1 cellular context compared by ENCODE assay signal in genomic region chr17:13786000-13786598, GRCh38.
A peak's percentile ranks its signal among the peaks of the same experiment; 100 is the strongest.
TF ChIP-seq lines count a peak whose summit lies in the region.

No MANE protein-coding gene starts in this region.

TF ChIP-seq in HEK293, 187 proteins besides CTCF, POLR2A, EP300 and RAD21 (continued from another document):
- TF ChIP-seq ZNF2 (tag by site-specific recombination; IDR thresholded peaks at IDR 0.05) (no peak), ZBTB17 (tag by site-specific recombination; IDR thresholded peaks at IDR 0.05) (no peak), ZBTB21 (tag by site-specific recombination; IDR thresholded peaks at IDR 0.05) (peak; percentile 48; the same call in 1 of the 2 replicates), PRDM6 (tag by site-specific recombination; IDR thresholded peaks at IDR 0.05) (peak; percentile 86), ZNF37A (tag by site-specific recombination; IDR thresholded peaks at IDR 0.05) (no peak), GLI2 (tag by site-specific recombination; IDR thresholded peaks at IDR 0.05; ENCODE audit: borderline replicate concordance, low read depth) (no peak), ZNF664 (tag by site-specific recombination; IDR thresholded peaks at IDR 0.05) (no peak), ZBTB7A (tag by site-specific recombination; IDR thresholded peaks at IDR 0.05; ENCODE audit: low read depth) (no peak), ZNF112 (tag by site-specific recombination; IDR thresholded peaks at IDR 0.05) (no peak), ZNF169 (tag by site-specific recombination; IDR thresholded peaks at IDR 0.05) (no peak), ZNF19 (tag by site-specific recombination; IDR thresholded peaks at IDR 0.05; ENCODE audit: low read depth) (no peak), ZNF544 (tag by site-specific recombination; IDR thresholded peaks at IDR 0.05) (no peak), GLIS2 (tag by site-specific recombination; IDR thresholded peaks at IDR 0.05) (peak; percentile 36), GLIS1 (tag by site-specific recombination; IDR thresholded peaks at IDR 0.05) (peak; percentile 94), ZNF280C (tag by site-specific recombination; IDR thresholded peaks at IDR 0.05) (no peak), ZNF529 (tag by site-specific recombination; IDR thresholded peaks at IDR 0.05; ENCODE audit: insufficient replicate concordance) (no peak), RBAK (tag by site-specific recombination; IDR thresholded peaks at IDR 0.05) (no peak), ZNF423 (tag by site-specific recombination; IDR thresholded peaks at IDR 0.05) (peak; percentile 90), ZNF654 (tag by site-specific recombination; IDR thresholded peaks at IDR 0.05; ENCODE audit: low read depth) (no peak), HIC1 (tag by site-specific recombination; IDR thresholded peaks at IDR 0.05) (no peak), ZNF132 (tag by site-specific recombination; IDR thresholded peaks at IDR 0.05; ENCODE audit: borderline replicate concordance) (no peak), PBX3 (CRISPR knock-in tag; IDR thresholded peaks at IDR 0.05) (no peak), KLF1 (tag by site-specific recombination; IDR thresholded peaks at IDR 0.05) (no peak), ZIC2 (tag by site-specific recombination; IDR thresholded peaks at IDR 0.05) (peak; percentile 100), ZNF645 (tag by site-specific recombination; IDR thresholded peaks at IDR 0.05) (no peak), ZNF549 (tag by site-specific recombination; IDR thresholded peaks at IDR 0.05) (no peak), ZNF157 (tag by site-specific recombination; IDR thresholded peaks at IDR 0.05) (no peak), ZBTB6 (tag by site-specific recombination; IDR thresholded peaks at IDR 0.05) (no peak), ZNF335 (tag by site-specific recombination; conservative IDR thresholded peaks at IDR 0.05) (peak; percentile 21; the same call in 1 of the 2 replicates), ZNF114 (tag by site-specific recombination; IDR thresholded peaks at IDR 0.05) (no peak), ZFHX2 (tag by site-specific recombination; conservative IDR thresholded peaks at IDR 0.05) (no peak), TCF7L2 (IDR thresholded peaks at IDR 0.05; ENCODE audit: borderline replicate concordance, low read depth, low read length) (no peak), ZBTB44 (tag by site-specific recombination; IDR thresholded peaks at IDR 0.05) (no peak), BCL11B (tag by site-specific recombination; IDR thresholded peaks at IDR 0.05; ENCODE audit: low read depth) (no peak), ZNF404 (tag by site-specific recombination; IDR thresholded peaks at IDR 0.05) (no peak), ZNF560 (tag by site-specific recombination; IDR thresholded peaks at IDR 0.05; ENCODE audit: borderline replicate concordance) (no peak), ZNF426 (tag by site-specific recombination; IDR thresholded peaks at IDR 0.05) (no peak), ZNF791 (tag by site-specific recombination; IDR thresholded peaks at IDR 0.05) (no peak), ZNF704 (tag by site-specific recombination; IDR thresholded peaks at IDR 0.05) (no peak), ZNF571 (tag by site-specific recombination; IDR thresholded peaks at IDR 0.05) (no peak), ZBTB11 (tag by site-specific recombination; conservative IDR thresholded peaks at IDR 0.05; ENCODE audit: low read depth) (no peak), ZNF239 (tag by site-specific recombination; IDR thresholded peaks at IDR 0.05) (no peak), ZNF692 (tag by site-specific recombination; IDR thresholded peaks at IDR 0.05) (no peak), HOXD13 (CRISPR knock-in tag; IDR thresholded peaks at IDR 0.05; ENCODE audit: borderline replicate concordance) (no peak), ZNF600 (tag by site-specific recombination; IDR thresholded peaks at IDR 0.05) (no peak), ZNF266 (tag by site-specific recombination; IDR thresholded peaks at IDR 0.05; ENCODE audit: low read depth) (no peak), ZNF214 (tag by site-specific recombination; IDR thresholded peaks at IDR 0.05; ENCODE audit: borderline replicate concordance) (no peak), ZNF133 (tag by site-specific recombination; IDR thresholded peaks at IDR 0.05) (no peak)
